In the genomic region with DNA sequence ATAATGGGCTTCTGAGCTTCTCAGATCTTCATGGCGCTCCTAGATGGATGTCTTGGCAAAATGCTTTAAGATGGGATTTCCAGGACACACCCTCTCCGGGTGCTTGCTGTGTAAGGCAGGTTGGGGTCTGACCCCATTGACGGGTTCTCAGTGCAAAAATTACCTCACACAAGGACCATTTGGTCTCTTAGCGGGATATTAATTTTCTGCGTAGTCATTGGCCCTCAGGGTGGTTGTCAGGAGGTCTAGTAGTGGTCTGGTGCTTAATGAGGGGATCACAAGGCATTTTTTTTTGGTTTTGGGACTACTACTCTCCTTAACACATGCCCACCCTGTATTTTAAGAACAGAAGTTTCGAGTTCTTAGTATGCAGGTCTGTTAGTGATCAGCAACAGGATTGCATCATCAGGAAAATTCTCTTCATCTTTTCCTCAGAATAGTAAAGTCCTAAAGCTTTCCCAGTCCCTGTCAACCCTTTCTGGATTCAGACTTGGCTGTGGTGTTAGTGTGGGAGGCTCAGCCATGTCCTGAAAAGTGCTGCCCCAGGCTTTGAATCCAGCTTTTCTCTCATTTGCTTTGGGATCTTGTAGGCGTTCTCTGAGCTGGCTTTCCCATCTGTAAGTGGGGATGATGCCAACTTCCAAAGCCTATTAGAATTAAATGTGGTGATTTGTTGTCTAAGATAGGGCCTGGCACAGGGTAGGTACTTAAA, we compare ENCODE assay signal across 8 cellular contexts. TPM values are rescaled to one million over a fixed set of nuclear protein-coding genes. Genes with fewer than 3 reads are reported as not detected.
DNase-seq lines count a peak whose midpoint lies in the region; ATAC-seq and TF ChIP-seq lines count a peak whose summit lies in the region.

No MANE protein-coding gene starts in this region.

- TF ChIP-seq CTCF in BJ (IDR thresholded peaks at IDR 0.05; ENCODE audit: insufficient read depth, low read depth, low read length), result no peak

- H3K36me3 ChIP-seq in BJ (ENCODE audit: control insufficient read depth, insufficient read depth, low read length) (peaks cover 4% of the 10 kb centered on the region), MG63 (peaks cover 34% of the 10 kb centered on the region)

- no peaks in the 10 kb centered on the region for H3K9me3 Mint-ChIP-seq in natural killer cell treated with Interleukin-12 subunit alpha and Interleukin-12 subunit beta and Interleukin-15 and Interleukin-18, amount 100 ng/mL, for 72 hours

- H3K27ac Mint-ChIP-seq in natural killer cell treated with Interleukin-12 subunit alpha and Interleukin-12 subunit beta and Interleukin-15 and Interleukin-18, amount 100 ng/mL, for 72 hours, result peak overlapping the region; percentile 92 to 98

- POLR2A ChIA-PET in BJ (lab: Charles Lee), result interaction anchor here (0.7 kb wide), 1 partner anchor 27 kb away, joined by 3 read pairs; no protein-coding TSS in a partner anchor

- H3K9me3 ChIP-seq in MG63, result no peaks in the 10 kb centered on the region

- peaks cover 11% of the 10 kb centered on the region for H3K36me3 Mint-ChIP-seq in natural killer cell treated with Interleukin-12 subunit alpha and Interleukin-12 subunit beta and Interleukin-15 and Interleukin-18, amount 100 ng/mL, for 72 hours

- DNase-seq in BJ (ENCODE audit: low read depth), result no peak
- peak; percentile 32 for DNase-seq in MG63
- peak; percentile 17 for DNase-seq in dermis blood vessel endothelial cell
- DNase-seq in natural killer cell treated with Interleukin-12 subunit alpha and Interleukin-12 subunit beta and Interleukin-15 and Interleukin-18, amount 100 ng/mL, for 72 hours (ENCODE audit: low spot score), result no peak
- no peak for DNase-seq in NK-92 treated with Interleukin-12 subunit alpha and Interleukin-12 subunit beta, amount 100 ng/mL, for 24 hours (lab: John Stamatoyannopoulos, UW)
- no peak for DNase-seq in NCI-H1417 (lab: John Stamatoyannopoulos, UW)
- DNase-seq in stimulated activated CD4-positive, alpha-beta T cell treated with anti-CD3 and anti-CD28 coated beads, Interleukin-2, amount 100 ng/mL, for 48 hours, result no peak

- H3K4me3 ChIP-seq in BJ (ENCODE audit: low read depth, low read length) (peak overlapping the region; percentile 88), MG63 (peak overlapping the region; percentile 80)

- H3K27me3 ChIP-seq in BJ (ENCODE audit: control insufficient read depth, insufficient read depth, low read length) (no peaks in the 10 kb centered on the region), MG63 (no peaks in the 10 kb centered on the region)

- H3K4me3 Mint-ChIP-seq in natural killer cell treated with Interleukin-12 subunit alpha and Interleukin-12 subunit beta and Interleukin-15 and Interleukin-18, amount 100 ng/mL, for 72 hours, result peak overlapping the region; percentile 93

- H3K27me3 Mint-ChIP-seq in natural killer cell treated with Interleukin-12 subunit alpha and Interleukin-12 subunit beta and Interleukin-15 and Interleukin-18, amount 100 ng/mL, for 72 hours, result no peaks in the 10 kb centered on the region

- H3K4me1 Mint-ChIP-seq in natural killer cell treated with Interleukin-12 subunit alpha and Interleukin-12 subunit beta and Interleukin-15 and Interleukin-18, amount 100 ng/mL, for 72 hours (ENCODE audit: low read depth in 2 of 2), result peaks cover 60 to 61% of the 10 kb centered on the region in 2 donors

- CTCF ChIA-PET in BJ (lab: Yijun Ruan, JAX), result interaction anchor here (0.9 to 1.9 kb wide), 3 partner anchors 14 to 45 kb away, joined by 3 to 5 read pairs (median 3); no protein-coding TSS in a partner anchor

- ATAC-seq in natural killer cell treated with Interleukin-12 subunit alpha and Interleukin-12 subunit beta and Interleukin-15 and Interleukin-18, amount 100 ng/mL, for 72 hours, result no peak
- no peak for ATAC-seq in HG03108 (IDR thresholded peaks at IDR 0.05; ENCODE audit: unreplicated experiment)

RNA-seq across cellular contexts. Expression of gene ALKBH5, which starts 2.8 kb away (rescaled TPM):
- polyA plus RNA-seq in BJ (2011; rRNA removed), result 92.4 and 97.5 TPM in 2 replicates
- polyA minus RNA-seq in BJ (2011; rRNA and poly(A)+ RNA removed), result 112 and 160 TPM in 2 replicates
- 50.5 and 63.5 TPM in 2 replicates for total RNA-seq in MG63 (2014; rRNA removed; shearing (Covaris generic); ENCODE audit: low replicate concordance)
- total RNA-seq in dermis blood vessel endothelial cell, result 95.1 and 104 TPM in 2 replicates
- total RNA-seq in natural killer cell treated with Interleukin-12 subunit alpha and Interleukin-12 subunit beta and Interleukin-15 and Interleukin-18, amount 100 ng/mL, for 72 hours, result 100 to 1,000 TPM; 121 to 123 TPM

RNA-seq across cellular contexts. Expression of gene LLGL1, which starts 39.0 kb away (rescaled TPM):
- polyA plus RNA-seq in BJ (2011; rRNA removed), result 19.8 and 38.9 TPM in 2 replicates
- 27.3 and 38.1 TPM in 2 replicates for polyA minus RNA-seq in BJ (2011; rRNA and poly(A)+ RNA removed)
- 12.5 and 14.4 TPM in 2 replicates for total RNA-seq in MG63 (2014; rRNA removed; shearing (Covaris generic); ENCODE audit: low replicate concordance)
- 27.9 and 40.0 TPM in 2 replicates for total RNA-seq in dermis blood vessel endothelial cell
- total RNA-seq in natural killer cell treated with Interleukin-12 subunit alpha and Interleukin-12 subunit beta and Interleukin-15 and Interleukin-18, amount 100 ng/mL, for 72 hours, result 10 to 100 TPM; 16.6 to 23.0 TPM

Comparison
In these comparisons a context has a peak if more than half of its experiments do, and no peak if none do; other contexts are left out.
1. DNase-seq: peak in MG63 (single experiment) and dermis blood vessel endothelial cell (single experiment); none in BJ (single experiment), natural killer cell treated with Interleukin-12 subunit alpha and Interleukin-12 subunit beta and Interleukin-15 and Interleukin-18, amount 100 ng/mL, for 72 hours (single experiment), NK-92 treated with Interleukin-12 subunit alpha and Interleukin-12 subunit beta, amount 100 ng/mL, for 24 hours (single experiment), NCI-H1417 (0 of 3) and stimulated activated CD4-positive, alpha-beta T cell treated with anti-CD3 and anti-CD28 coated beads, Interleukin-2, amount 100 ng/mL, for 48 hours (0 of 2).